8 cellular contexts compared by ENCODE assay signal in the genomic region with DNA sequence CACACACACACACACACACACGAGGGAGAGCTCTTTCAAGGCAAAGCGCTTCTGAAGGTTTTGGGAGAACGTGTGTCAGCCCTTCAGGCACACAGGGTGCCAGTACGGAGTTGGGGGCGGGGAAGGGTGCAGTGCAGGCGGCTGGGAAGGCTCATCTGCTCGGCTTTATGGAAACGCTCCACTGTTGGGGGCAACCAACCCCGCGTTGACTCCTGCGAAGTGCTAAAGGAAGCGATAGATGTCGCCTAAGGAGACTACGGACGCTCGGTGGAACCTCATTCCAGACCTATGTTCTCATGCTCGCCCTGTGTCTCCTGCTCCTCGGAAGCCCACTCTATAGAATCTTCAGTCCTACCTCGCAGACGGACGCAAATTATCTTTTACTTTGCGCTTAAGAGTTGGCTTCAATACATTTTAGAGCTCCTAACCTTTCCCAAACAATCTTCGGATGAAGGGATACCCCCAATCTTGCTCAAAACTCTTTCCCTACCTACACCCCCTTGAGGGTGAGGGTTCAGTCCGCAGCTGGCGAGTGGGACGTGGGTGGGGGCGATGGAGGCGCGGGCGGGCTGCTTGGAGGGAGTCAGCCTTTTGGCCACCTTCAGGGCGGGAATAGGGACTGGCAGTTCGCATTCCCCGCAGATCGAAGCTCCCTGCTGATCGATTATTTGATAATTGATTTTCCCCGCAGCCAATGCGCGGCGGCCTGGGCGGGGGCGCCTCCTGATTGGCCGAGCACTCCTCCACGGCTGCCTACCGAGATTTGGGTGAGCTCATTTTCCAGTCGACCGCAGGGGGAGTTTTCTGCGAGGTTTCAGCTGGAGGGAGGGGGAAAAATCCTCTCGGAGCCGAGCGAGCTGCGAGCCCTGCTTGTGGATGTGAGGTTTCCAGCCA. TPM values are rescaled to one million over a fixed set of nuclear protein-coding genes. Genes with fewer than 3 reads are reported as not detected.
DNase-seq lines count a peak whose midpoint lies in the region; ATAC-seq and TF ChIP-seq lines count a peak whose summit lies in the region.

No MANE protein-coding gene starts in this region.

- H3K27ac ChIP-seq in BLaER1 (no peak overlapping the region), left ventricle myocardium inferior (replicated peaks) (peak overlapping the region; percentile 96)

- H3K9me3 ChIP-seq in BLaER1 (peaks cover 8% of the 10 kb centered on the region; the same call in 1 of the 2 replicates), left ventricle myocardium inferior (replicated peaks) (no peaks in the 10 kb centered on the region)

- peak overlapping the region; percentile 72 for H3K4me2 ChIP-seq in BLaER1

- H3K4me1 ChIP-seq in BLaER1 (peaks cover 22% of the 10 kb centered on the region), left ventricle myocardium inferior (peaks cover 25% of the 10 kb centered on the region)

- peaks cover 55% of the 10 kb centered on the region for H4K20me1 ChIP-seq in BLaER1

- no peaks in the 10 kb centered on the region for H3K36me3 ChIP-seq in BLaER1
- no peaks in the 10 kb centered on the region for H3K36me3 ChIP-seq in left ventricle myocardium inferior

- intact Hi-C loops in left ventricle myocardium inferior (cut with micrococcal nuclease) = no loop called here

- peak overlapping the region; percentile 57 for H3K4me3 ChIP-seq in BLaER1
- peak overlapping the region; percentile 62 for H3K4me3 ChIP-seq in astrocyte of the spinal cord (ENCODE audit: low read depth, low read length)
- H3K4me3 ChIP-seq in left ventricle myocardium inferior = peak overlapping the region; percentile 81

- no peak overlapping the region for H3K9ac ChIP-seq in BLaER1

- DNase-seq in HPDE6-E6E7 (ENCODE audit: extremely low spot score) (peak; percentile 75), NCI-H774 (lab: John Stamatoyannopoulos, UW) (peak; percentile 94), astrocyte of the spinal cord (ENCODE audit: low read depth, low spot score) (peak; percentile 96), left ventricle myocardium inferior (peak; percentile 88), occipital lobe (lab: John Stamatoyannopoulos, UW) (peak; percentile 90)

- TF ChIP-seq CTCF in astrocyte of the spinal cord (IDR thresholded peaks at IDR 0.05; ENCODE audit: low read depth, low read length) (no peak), left ventricle myocardium inferior (IDR thresholded peaks at IDR 0.05; ENCODE audit: borderline replicate concordance) (peak; percentile 11)

- H3K27me3 ChIP-seq in BLaER1 = peaks cover 86% of the 10 kb centered on the region
- peaks cover 54% of the 10 kb centered on the region for H3K27me3 ChIP-seq in left ventricle myocardium inferior (ENCODE audit: low read depth)

- ATAC-seq in HG03095 (IDR thresholded peaks at IDR 0.05; ENCODE audit: unreplicated experiment) = no peak
- no peak for ATAC-seq in HG02678 (IDR thresholded peaks at IDR 0.05; ENCODE audit: unreplicated experiment)

- in situ Hi-C loops in astrocyte of the spinal cord (cut with HindIII; ENCODE audit: low sequenced_read_pairs) = loop anchor here (25.0 kb wide), 1 partner anchor 129 kb away; no protein-coding TSS in a partner anchor

RNA-seq across cellular contexts. Expression of a gene that starts 1.9 kb away (rescaled TPM):
- total RNA-seq in left ventricle myocardium inferior (38.0 TPM), occipital lobe (20.7 TPM)
